8 cellular contexts compared by ENCODE assay signal in genomic region chr11:3422380-3423137, GRCh38.
DNase-seq lines count a peak whose midpoint lies in the region; ATAC-seq lines count a peak whose summit lies in the region.

No MANE protein-coding gene starts in this region.

- ATAC-seq in GM19043 (IDR thresholded peaks at IDR 0.05; ENCODE audit: low read depth, unreplicated experiment) (peak; percentile 87), HG03354 (IDR thresholded peaks at IDR 0.05; ENCODE audit: poor library complexity, severe bottlenecking, unreplicated experiment) (peak; percentile 94)
- ATAC-seq in activated CD4-positive, CD25-positive, alpha-beta regulatory T cell treated with anti-CD3 and anti-CD28 coated beads, Interleukin-2, amount 50 U/mL, for 24 hours: peak; percentile 96 to 97

- DNase-seq in AG08395 (ENCODE audit: low spot score) (peak; percentile 86), NCI-H446 (lab: John Stamatoyannopoulos, UW) (peak; percentile 99), cerebellar cortex (ENCODE audit: low spot score) (peak; percentile 93), islet precursor cell (peak; percentile 99)
- DNase-seq in stimulated activated CD4-positive, alpha-beta T cell treated with anti-CD3 and anti-CD28 coated beads, Interleukin-12 subunit alpha, Interleukin-12 subunit beta, amount 100 ng/mL, for 4 hours: peak; percentile 97

Comparison
In these comparisons a context has a peak if more than half of its experiments do, and no peak if none do; other contexts are left out.
1. Peak in every context shown above with its lines: DNase-seq and ATAC-seq.